20 cellular contexts compared by ENCODE assay signal in the genomic region with DNA sequence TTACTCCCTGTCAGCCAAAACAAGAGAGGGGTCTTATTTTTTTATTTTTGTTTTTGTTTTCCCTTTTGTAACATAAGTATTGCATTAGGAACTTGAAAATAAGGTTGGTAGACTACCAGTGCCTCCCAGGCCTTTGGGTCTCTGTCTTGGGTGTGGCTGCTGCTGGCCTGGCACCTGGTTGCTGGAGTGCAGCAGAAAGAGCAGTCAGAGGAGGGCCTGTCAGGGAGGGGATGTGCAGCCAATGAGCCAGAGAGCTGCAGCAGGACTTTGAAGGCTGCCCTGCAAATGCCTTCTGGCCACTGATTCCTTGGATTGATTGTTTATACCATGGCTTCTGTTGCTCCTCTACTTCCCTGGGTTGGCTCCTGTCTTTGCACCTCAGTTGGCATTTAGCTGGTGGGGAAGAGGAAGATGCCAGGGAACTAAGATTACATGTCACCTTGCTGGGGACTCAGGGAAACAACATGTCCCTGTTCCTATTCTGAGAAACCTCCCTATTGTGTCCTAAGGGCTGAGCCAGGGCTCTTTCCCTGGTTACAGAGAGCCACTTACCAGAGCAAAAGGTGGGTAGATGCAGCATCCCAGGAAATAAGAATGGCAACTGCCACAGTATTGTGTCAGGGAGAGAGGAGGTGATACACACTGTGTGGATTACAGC.
"Had no signal": no experiment of that assay in that cellular context is flagged by ENCODE, and none has a peak within 500 bp of the region (broad histone marks: within the 10 kb centered on the region; RNA-seq: fewer than 3 reads in every experiment).

No MANE protein-coding gene starts in this region.

- H3K4me3 Mint-ChIP-seq: activated naive CD8-positive, alpha-beta T cell treated with anti-CD3 and anti-CD28 coated beads, Interleukin-2, amount 10 ng/mL, durations not matched to agents 7 days and 5 days; activated T-cell treated with anti-CD3 and anti-CD28 coated beads, Interleukin-2, amount 50 U/mL, for 4 hours; memory B cell; nephron progenitor cell; T-helper 1 cell treated with Interleukin-12 subunit alpha and Interleukin-12 subunit beta and Interleukin-4 antibody, amounts not matched to agents 30 μg/mL and 1 μg/mL, for 36 hours; WTC11 had no signal

- ATAC-seq: activated T-cell treated with anti-CD3 and anti-CD28 coated beads, Interleukin-2, amount 50 U/mL, for 4 hours; esophagus mucosa; WTC11 had no signal

- H3K27ac ChIP-seq: breast epithelium, sigmoid colon, thyroid gland had no signal

- H3K36me3 ChIP-seq: breast epithelium, sigmoid colon, thyroid gland had no signal

- H3K36me3 Mint-ChIP-seq: activated naive CD8-positive, alpha-beta T cell treated with anti-CD3 and anti-CD28 coated beads, Interleukin-2, amount 10 ng/mL, durations not matched to agents 7 days and 5 days; WTC11 had no signal

- H3K9me3 ChIP-seq: breast epithelium, sigmoid colon, thyroid gland had no signal

- H3K4me3 ChIP-seq: breast epithelium, sigmoid colon, thyroid gland had no signal

- H3K27me3 ChIP-seq: breast epithelium, sigmoid colon, thyroid gland had no signal

- H3K9me3 Mint-ChIP-seq: activated naive CD8-positive, alpha-beta T cell treated with anti-CD3 and anti-CD28 coated beads, Interleukin-2, amount 10 ng/mL, durations not matched to agents 7 days and 5 days; activated T-cell treated with anti-CD3 and anti-CD28 coated beads, Interleukin-2, amount 50 U/mL, for 4 hours; memory B cell; nephron progenitor cell; T-helper 1 cell treated with Interleukin-12 subunit alpha and Interleukin-12 subunit beta and Interleukin-4 antibody, amounts not matched to agents 30 μg/mL and 1 μg/mL, for 36 hours; WTC11 had no signal

- H3K27ac Mint-ChIP-seq: activated naive CD8-positive, alpha-beta T cell treated with anti-CD3 and anti-CD28 coated beads, Interleukin-2, amount 10 ng/mL, durations not matched to agents 7 days and 5 days; memory B cell; nephron progenitor cell; T-helper 1 cell treated with Interleukin-12 subunit alpha and Interleukin-12 subunit beta and Interleukin-4 antibody, amounts not matched to agents 30 μg/mL and 1 μg/mL, for 36 hours; WTC11 had no signal

- H3K27me3 Mint-ChIP-seq: memory B cell had no signal

- DNase-seq: activated CD4-positive, alpha-beta T cell treated with anti-CD3 and anti-CD28 coated beads, Interleukin-2, amount 50 U/mL, for 48 hours; activated CD8-positive, alpha-beta memory T cell treated with anti-CD3 and anti-CD28 coated beads, Interleukin-2, amount 50 U/mL, for 48 hours; activated naive CD4-positive, alpha-beta T cell treated with Interleukin-2 at 50 U/mL for 16 hours; activated naive CD8-positive, alpha-beta T cell treated with anti-CD3 and anti-CD28 coated beads, Interleukin-2, amount 10 ng/mL, durations not matched to agents 7 days and 5 days; activated T-cell treated with anti-CD3 and anti-CD28 coated beads, Interleukin-2, amount 50 U/mL, for 4 hours; amniotic stem cell; dermis blood vessel endothelial cell; effector memory CD4-positive, alpha-beta T cell; hypothalamus; nephron progenitor cell; sigmoid colon; stimulated activated CD4-positive, alpha-beta T cell treated with anti-CD3 and anti-CD28 coated beads, Interleukin-4, amount 100 ng/mL, for 1 hour; stimulated activated naive CD4-positive, alpha-beta T cell treated with Interleukin-2 at 50 U/mL for 16 hours; T1000; thyroid gland had no signal
